Comparison of ENCODE assay signal across 15 cellular contexts in genomic region chr5:147892696-147893296, GRCh38. TPM values are rescaled to one million over a fixed set of nuclear protein-coding genes. Genes with fewer than 3 reads are reported as not detected.
DNase-seq lines count a peak whose midpoint lies in the region; ATAC-seq, FAIRE-seq and TF ChIP-seq lines count a peak whose summit lies in the region.
"Had no signal": no experiment of that assay in that cellular context is flagged by ENCODE, and none has a peak within 500 bp of the region (broad histone marks: within the 10 kb centered on the region; RNA-seq: fewer than 3 reads in every experiment).

No MANE protein-coding gene starts in this region.

- DNase-seq in M059J (ENCODE audit: low read depth), result peak; percentile 40
- peak in 2 of 3 donors; percentile 23 to 75 for DNase-seq in mucosa of descending colon
- DNase-seq in D721Med (ENCODE audit: insufficient read length, low spot score), result no peak
- DNase-seq in brain microvascular endothelial cell, result no peak
- DNase-seq: foreskin melanocyte, natural killer cell, NCI-H2107 had no signal

- H3K36me3 ChIP-seq in mucosa of descending colon (ENCODE audit: low read depth) (no peaks in the 10 kb centered on the region), brain microvascular endothelial cell (replicated peaks) (no peaks in the 10 kb centered on the region)

- no peak overlapping the region for H3K4me3 ChIP-seq in mucosa of descending colon
- no peak overlapping the region for H3K4me3 ChIP-seq in brain microvascular endothelial cell (ENCODE audit: low read depth, low read length)

- intact Hi-C loops in mucosa of descending colon (cut with DNase I, micrococcal nuclease), result no loop called here

- TF ChIP-seq CTCF in 22Rv1 (IDR thresholded peaks at IDR 0.05) (no peak), mucosa of descending colon (IDR thresholded peaks at IDR 0.05) (no peak), D721Med (IDR thresholded peaks at IDR 0.05; ENCODE audit: insufficient read depth, missing control alignments) (no peak), brain microvascular endothelial cell (IDR thresholded peaks at IDR 0.05; ENCODE audit: low read depth, low read length, missing control alignments) (no peak)

- ATAC-seq in mucosa of descending colon (peak; percentile 91), HG03108 (IDR thresholded peaks at IDR 0.05; ENCODE audit: unreplicated experiment) (no peak), GM18907 (IDR thresholded peaks at IDR 0.05; ENCODE audit: unreplicated experiment) (no peak)
- ATAC-seq: natural killer cell had no signal

- H3K27ac ChIP-seq in 22Rv1 (peak overlapping the region; percentile 57), brain microvascular endothelial cell (no peak overlapping the region)

- FAIRE-seq in colon (lab: Jason Lieb, UNC) (peak; percentile 33), D721Med (lab: Jason Lieb, UNC) (no peak)
- FAIRE-seq: RCC 7860 had no signal

- H3K4me1 ChIP-seq in mucosa of descending colon (ENCODE audit: low read depth), result no peaks in the 10 kb centered on the region

- H3K27me3 ChIP-seq in brain microvascular endothelial cell (replicated peaks), result no peaks in the 10 kb centered on the region

- in situ Hi-C loops in brain microvascular endothelial cell (cut with HindIII; ENCODE audit: low pct_ligation_motif_present, low sequenced_read_pairs), result no loop called here

- no peaks in the 10 kb centered on the region for H3K9me3 ChIP-seq in mucosa of descending colon

RNA-seq across cellular contexts. Expression of gene C5orf46, which starts 13.5 kb away (rescaled TPM):
- total RNA-seq in M059J (2014; rRNA removed; shearing (Covaris generic)), result 5.9 and 10.0 TPM in 2 replicates
- not detected for total RNA-seq in mucosa of descending colon
- total RNA-seq: activated CD8-positive, alpha-beta memory T cell treated with anti-CD3 and anti-CD28 coated beads for 36 hours; natural killer cell had no signal

RNA-seq across cellular contexts. Expression of gene SCGB3A2, which starts 14.3 kb away (rescaled TPM):
- total RNA-seq in M059J (2014; rRNA removed; shearing (Covaris generic)), result not detected in 2 replicates
- total RNA-seq in mucosa of descending colon, result not detected
- total RNA-seq: activated CD8-positive, alpha-beta memory T cell treated with anti-CD3 and anti-CD28 coated beads for 36 hours; Daoy; urinary bladder had no signal

Comparison
In these comparisons a context has a peak if more than half of its experiments do, and no peak if none do; other contexts are left out.
1. DNase-seq: peak in M059J (single experiment) and mucosa of descending colon (2 of 3); none in D721Med (single experiment) and brain microvascular endothelial cell (single experiment).